Comparison of ENCODE assay signal across 24 cellular contexts in the genomic region with DNA sequence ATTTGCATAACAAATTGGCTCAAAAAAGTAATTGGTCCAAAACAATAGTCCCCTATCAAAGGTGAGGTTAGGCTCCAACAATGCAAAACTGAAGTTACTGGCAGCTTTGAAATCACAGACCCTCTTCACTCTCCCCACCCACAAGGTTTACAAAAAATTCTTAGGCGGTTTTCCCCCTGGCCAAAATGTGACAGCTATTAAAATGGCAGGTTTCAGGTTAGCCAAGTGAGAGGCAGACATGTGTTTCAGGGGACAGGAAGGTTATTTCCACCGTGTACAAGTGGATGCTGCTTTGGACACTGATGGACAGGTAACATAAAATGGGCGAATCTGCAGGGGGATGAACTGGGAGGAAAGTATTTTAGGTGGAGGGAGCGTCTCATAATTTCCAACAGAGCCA. TPM values are rescaled to one million over a fixed set of nuclear protein-coding genes. Genes with fewer than 3 reads are reported as not detected.
DNase-seq lines count a peak whose midpoint lies in the region; ATAC-seq, FAIRE-seq and TF ChIP-seq lines count a peak whose summit lies in the region.
"Had no signal": no experiment of that assay in that cellular context is flagged by ENCODE, and none has a peak within 500 bp of the region (broad histone marks: within the 10 kb centered on the region; RNA-seq: fewer than 3 reads in every experiment).

No MANE protein-coding gene starts in this region.

- RAD21 ChIA-PET in GM12878 (lab: Charles Lee; ENCODE audit: unreplicated experiment): no interaction called here

- H3K9me3 ChIP-seq in GM12878 (replicated peaks; ENCODE audit: control insufficient read depth, insufficient read depth, low read length) (no peaks in the 10 kb centered on the region), HAP-1 (no peaks in the 10 kb centered on the region), Peyer's patch (no peaks in the 10 kb centered on the region)
- H3K9me3 ChIP-seq: A549; BE2C; BLaER1 treated with 17β-estradiol and CSF1 and Interleukin-3, amounts not matched to agents 10 nM and 100 nM had no signal

- H4K20me1 ChIP-seq in GM12878 (ENCODE audit: control insufficient read depth, insufficient read depth): no peaks in the 10 kb centered on the region
- H4K20me1 ChIP-seq: BLaER1 treated with 17β-estradiol and CSF1 and Interleukin-3, amounts not matched to agents 10 nM and 100 nM had no signal

- ATAC-seq in GM12878 (peak; percentile 71), HG03135 (IDR thresholded peaks at IDR 0.05; ENCODE audit: unreplicated experiment) (no peak)
- ATAC-seq: A549 had no signal

- no peak overlapping the region for H3K4me2 ChIP-seq in GM12878 (ENCODE audit: control insufficient read depth, insufficient read depth)
- H3K4me2 ChIP-seq: A549; BLaER1 treated with 17β-estradiol and CSF1 and Interleukin-3, amounts not matched to agents 10 nM and 100 nM had no signal

- no TSS peak for BruUV-seq in GM12878 (replicated peaks; lab: Mats Ljungman, UMichigan)

- no peak for FAIRE-seq in GM12878 (lab: Jason Lieb, UNC)
- FAIRE-seq: A549, H54 had no signal

- SMC1A ChIA-PET in GM12878 (lab: Charles Lee; ENCODE audit: uncharacterized antibody, unreplicated experiment): interaction anchor here (1.0 kb wide), 1 partner anchor 9 kb away, joined by 3 read pairs; no protein-coding TSS in a partner anchor

- no peaks in the 10 kb centered on the region for H3K79me2 ChIP-seq in GM12878 (ENCODE audit: control insufficient read depth, insufficient read depth, low read length)

- CTCF ChIA-PET in GM12878 (lab: Yijun Ruan, JAX): interaction anchor here (1.6 kb wide), 1 partner anchor 10 kb away, joined by 4 read pairs; no protein-coding TSS in a partner anchor

- no peak overlapping the region for H3K4me3 ChIP-seq in GM12878
- H3K4me3 ChIP-seq in HAP-1: no peak overlapping the region
- H3K4me3 ChIP-seq in Peyer's patch: no peak overlapping the region
- H3K4me3 ChIP-seq: A549; BLaER1 treated with 17β-estradiol and CSF1 and Interleukin-3, amounts not matched to agents 10 nM and 100 nM had no signal

- no peak overlapping the region for H2AFZ ChIP-seq in GM12878 (ENCODE audit: control insufficient read depth, low read depth, low read length)

- H3K27me3 ChIP-seq in GM12878 (replicated peaks in 1 of 2; ENCODE audit: control insufficient read depth in 2 of 2, insufficient read depth in 2 of 2, low read length in 1 of 2) (no peaks in the 10 kb centered on the region), HAP-1 (ENCODE audit: low read depth) (peaks cover 2% of the 10 kb centered on the region; the same call in 1 of the 2 replicates), Peyer's patch (peaks cover 0 to 4% of the 10 kb centered on the region in 2 donors)
- H3K27me3 ChIP-seq: BE2C; BLaER1 treated with 17β-estradiol and CSF1 and Interleukin-3, amounts not matched to agents 10 nM and 100 nM had no signal

- intact Hi-C loops in GM12878 (cut with micrococcal nuclease; ENCODE audit: unreplicated experiment): no loop called here

- H3K27ac ChIP-seq in 22Rv1: peak overlapping the region; percentile 79
- no peak overlapping the region for H3K27ac ChIP-seq in GM12878 (ENCODE audit: control insufficient read depth, insufficient read depth)
- no peak overlapping the region for H3K27ac ChIP-seq in Peyer's patch
- H3K27ac ChIP-seq: A549; BLaER1 treated with 17β-estradiol and CSF1 and Interleukin-3, amounts not matched to agents 10 nM and 100 nM had no signal

- no peak for TF ChIP-seq EP300 in GM12878 (IDR thresholded peaks at IDR 0.05; ENCODE audit: borderline replicate concordance in 1 of 2, control insufficient read depth in 1 of 2, low read depth in 2 of 2, low read length in 2 of 2)

- 27% methylated on average over 4 of the region's 4 CpGs for WGBS in GM12878 (ENCODE audit: insufficient coverage, insufficient replicate concordance, low lambda C conversion rate, missing lambda C conversion rate)

- in situ Hi-C loops in GM13976 (cut with MboI; ENCODE audit: low sequenced_read_pairs, unreplicated experiment) (no loop called here), GM12878 (cut with MboI) (no loop called here), HAP-1 (cut with MboI; ENCODE audit: low sequenced_read_pairs) (no loop called here)

- POLR2A ChIA-PET in GM12878 (lab: Charles Lee): no interaction called here

- no peak overlapping the region for H3K9ac ChIP-seq in GM12878 (ENCODE audit: control insufficient read depth, insufficient read depth, low read length)
- H3K9ac ChIP-seq: BLaER1 treated with 17β-estradiol and CSF1 and Interleukin-3, amounts not matched to agents 10 nM and 100 nM had no signal

- peak; percentile 23 for DNase-seq in GM13976 (ENCODE audit: low spot score)
- DNase-seq in NCI-H526 treated with DMSO at 0.1 percent for 48 hours (lab: John Stamatoyannopoulos, UW): peak; percentile 50
- no peak for DNase-seq in GM12878 (ENCODE audit: low read depth, low spot score)
- no peak for DNase-seq in HAP-1 (ENCODE audit: low spot score in 2 of 2)
- no peak for DNase-seq in Peyer's patch
- DNase-seq: 8988T; ACHN; AML-193; BE2C; Calu3; CD4-positive, alpha-beta memory T cell; COR-L47; DMS53; DMS79 treated with DMSO at 0.1 percent for 48 hours; GF-D8; GOT3; HCEC 1CT had no signal

- H3K4me1 ChIP-seq in GM12878 (ENCODE audit: control insufficient read depth, insufficient read depth, low read length) (no peaks in the 10 kb centered on the region), HAP-1 (no peaks in the 10 kb centered on the region), Peyer's patch (no peaks in the 10 kb centered on the region)
- H3K4me1 ChIP-seq: A549; BE2C; BLaER1 treated with 17β-estradiol and CSF1 and Interleukin-3, amounts not matched to agents 10 nM and 100 nM had no signal

- H3K36me3 ChIP-seq in GM12878 (ENCODE audit: control insufficient read depth in 2 of 2, insufficient read depth in 2 of 2, low read length in 1 of 2) (no peaks in the 10 kb centered on the region), HAP-1 (replicated peaks) (no peaks in the 10 kb centered on the region), Peyer's patch (no peaks in the 10 kb centered on the region)
- H3K36me3 ChIP-seq: BE2C; BLaER1 treated with 17β-estradiol and CSF1 and Interleukin-3, amounts not matched to agents 10 nM and 100 nM had no signal

- no peak for TF ChIP-seq POLR2A in GM12878 (IDR thresholded peaks at IDR 0.05; ENCODE audit: low read depth, low read length)
- no peak for TF ChIP-seq POLR2A in Peyer's patch (IDR thresholded peaks at IDR 0.05)

- no peak for TF ChIP-seq RAD21 in GM12878 (IDR thresholded peaks at IDR 0.05; ENCODE audit: insufficient read depth, low read depth, low read length)

- no peak for TF ChIP-seq CTCF in 22Rv1 (IDR thresholded peaks at IDR 0.05)
- TF ChIP-seq CTCF in GM13976 (IDR thresholded peaks at IDR 0.05; ENCODE audit: borderline replicate concordance, control extremely low read depth, extremely low read depth, insufficient read depth, missing control alignments): no peak
- TF ChIP-seq CTCF in GM12878 (IDR thresholded peaks at IDR 0.05 in 2 of 3, conservative IDR thresholded peaks at IDR 0.05 in 1 of 3; ENCODE audit: control insufficient read depth in 2 of 3, extremely low read depth in 1 of 3, insufficient read depth in 1 of 3, low read depth in 3 of 3, low read length in 3 of 3): no peak
- TF ChIP-seq CTCF in Peyer's patch (IDR thresholded peaks at IDR 0.05): no peak

TF ChIP-seq in GM12878, 131 proteins besides CTCF, POLR2A, EP300 and RAD21:
- TF ChIP-seq ZNF384 (IDR thresholded peaks at IDR 0.05; ENCODE audit: borderline replicate concordance, low read depth, low read length) (peak; percentile 58; the same call in 1 of the 2 replicates), SMAD5 (IDR thresholded peaks at IDR 0.05; ENCODE audit: low read depth) (no peak)
- TF ChIP-seq, protein P1, sequence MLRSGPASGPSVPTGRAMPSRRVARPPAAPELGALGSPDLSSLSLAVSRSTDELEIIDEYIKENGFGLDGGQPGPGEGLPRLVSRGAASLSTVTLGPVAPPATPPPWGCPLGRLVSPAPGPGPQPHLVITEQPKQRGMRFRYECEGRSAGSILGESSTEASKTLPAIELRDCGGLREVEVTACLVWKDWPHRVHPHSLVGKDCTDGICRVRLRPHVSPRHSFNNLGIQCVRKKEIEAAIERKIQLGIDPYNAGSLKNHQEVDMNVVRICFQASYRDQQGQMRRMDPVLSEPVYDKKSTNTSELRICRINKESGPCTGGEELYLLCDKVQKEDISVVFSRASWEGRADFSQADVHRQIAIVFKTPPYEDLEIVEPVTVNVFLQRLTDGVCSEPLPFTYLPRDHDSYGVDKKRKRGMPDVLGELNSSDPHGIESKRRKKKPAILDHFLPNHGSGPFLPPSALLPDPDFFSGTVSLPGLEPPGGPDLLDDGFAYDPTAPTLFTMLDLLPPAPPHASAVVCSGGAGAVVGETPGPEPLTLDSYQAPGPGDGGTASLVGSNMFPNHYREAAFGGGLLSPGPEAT (IDR thresholded peaks at IDR 0.05; ENCODE audit: low read depth): 0 out of 2 replicates have a peak, but pooled peaks have one; percentile 28
TF ChIP-seq in GM12878: peak in this region for 2.

RNA-seq across cellular contexts. Expression of a gene that starts 0.9 kb away (rescaled TPM):
- total RNA-seq in GM12878 (2013; cell fraction: nucleolus; rRNA removed): not detected in 2 replicates
- total RNA-seq in GM12878 (2014; rRNA removed) (0.11 TPM in 1 of 2 replicates, not detected in the other), GM12878 (2014; rRNA removed; fragmentation: Illumina TruSeq; extraction: Trizol) (0.36 TPM in 1 of 2 replicates, not detected in the other), GM12878 (2021) (0.29 TPM in 1 of 2 replicates, not detected in the other), Peyer's patch (not detected)
- not detected for polyA plus RNA-seq in GM12878 (2011; ENCODE audit: low read depth)
- polyA plus RNA-seq in GM12878 (2011; rRNA removed) (2.2 TPM in 2 replicates), GM12878 (2014; fragmentation: Illumina TruSeq; extraction: Trizol) (not detected in 2 replicates), GM12878 (2014; fragmentation: Nextera tagmentation; extraction: Ambion mirVana) (under 1 TPM; 0.07 to 0.14 TPM), GM12878 (2014; rRNA removed) (not detected in 2 replicates), GM12878 (2016; fragmentation: Nextera tagmentation; extraction: Ambion mirVana) (under 1 TPM in 1 of 2 experiments, not detected in 1; 0.21 TPM)
- polyA plus RNA-seq in GM12878 (2011; cell fraction: cytosol; rRNA removed): 0.35 and 0.60 TPM in 2 replicates
- 0.44 and 0.52 TPM in 2 replicates for polyA plus RNA-seq in GM12878 (2011; cell fraction: nucleus; rRNA removed)
- polyA plus RNA-seq in GM12878 (2012): 0.20 TPM in 1 of 2 replicates, not detected in the other
- polyA minus RNA-seq in GM12878 (2011; rRNA and poly(A)+ RNA removed): 1.2 TPM in 2 replicates
- 2.5 TPM in 1 of 2 replicates, not detected in the other for polyA minus RNA-seq in GM12878 (2011; cell fraction: cytosol; rRNA and poly(A)+ RNA removed)
- 0.77 TPM in 1 of 2 replicates, not detected in the other for polyA minus RNA-seq in GM12878 (2011; cell fraction: nucleus; rRNA and poly(A)+ RNA removed)
- total RNA-seq: Calu3; CD4-positive, alpha-beta memory T cell; Daoy; G401 had no signal
- polyA plus RNA-seq: A549; CD4-positive, alpha-beta memory T cell had no signal

Comparison
In these comparisons a context has a peak if more than half of its experiments do, and no peak if none do; other contexts are left out.
1. DNase-seq: peak in GM13976 (single experiment) and NCI-H526 treated with DMSO at 0.1 percent for 48 hours (single experiment); none in GM12878 (single experiment), HAP-1 (0 of 2) and Peyer's patch (0 of 3).